Comparison of ENCODE assay signal across 7 cellular contexts in the genomic region with DNA sequence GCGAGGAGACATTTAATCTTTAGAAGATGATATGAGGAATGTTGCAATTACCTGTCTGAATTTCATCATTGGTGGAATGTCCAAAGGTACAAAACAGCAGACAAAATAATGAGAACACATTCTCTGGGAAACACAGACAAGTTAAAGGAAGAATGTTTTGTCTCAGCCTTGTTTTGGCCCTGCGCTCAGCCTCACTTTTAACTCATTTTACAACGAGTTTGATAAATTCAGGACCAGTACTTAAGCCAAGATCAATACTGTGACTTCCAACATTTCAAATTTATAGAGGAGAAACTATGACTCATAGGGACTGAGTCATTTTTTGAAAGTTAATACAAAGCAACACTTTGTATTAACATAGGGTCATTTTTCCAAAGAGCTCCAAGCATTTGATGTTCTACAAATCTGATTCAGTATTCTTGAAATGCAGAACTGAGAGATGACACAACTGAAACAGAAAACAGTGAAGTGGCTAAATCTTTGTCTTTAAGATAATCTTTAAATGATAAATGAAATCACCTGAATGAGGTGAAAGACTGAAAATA.
DNase-seq lines count a peak whose midpoint lies in the region; ATAC-seq and TF ChIP-seq lines count a peak whose summit lies in the region.

No MANE protein-coding gene starts in this region.

- H3K4me1 ChIP-seq in body of pancreas: peaks cover 30% of the 10 kb centered on the region

- no peaks in the 10 kb centered on the region for H3K36me3 Mint-ChIP-seq in stimulated activated effector memory CD8-positive, alpha-beta T cell treated with anti-CD3 and anti-CD28 coated beads, Interleukin-12 subunit alpha, Interleukin-12 subunit beta, amount 100 ng/mL, for 72 hours

- no peak for TF ChIP-seq CTCF in body of pancreas (IDR thresholded peaks at IDR 0.05)

- TF ChIP-seq POLR2A in body of pancreas (IDR thresholded peaks at IDR 0.05): no peak

- no peak overlapping the region for H3K4me3 Mint-ChIP-seq in stimulated activated effector memory CD8-positive, alpha-beta T cell treated with anti-CD3 and anti-CD28 coated beads, Interleukin-12 subunit alpha, Interleukin-12 subunit beta, amount 100 ng/mL, for 72 hours

- peak overlapping the region; percentile 66 to 86 (median 78) for H3K27ac ChIP-seq in body of pancreas

- H3K9me3 ChIP-seq in body of pancreas: peaks cover 0 to 5% (median 0%) of the 10 kb centered on the region in 3 donors

- peaks cover 3% of the 10 kb centered on the region for H3K9me3 Mint-ChIP-seq in stimulated activated effector memory CD8-positive, alpha-beta T cell treated with anti-CD3 and anti-CD28 coated beads, Interleukin-12 subunit alpha, Interleukin-12 subunit beta, amount 100 ng/mL, for 72 hours

- no peaks in the 10 kb centered on the region for H3K27me3 ChIP-seq in body of pancreas

- H3K36me3 ChIP-seq in body of pancreas (replicated peaks in 1 of 2; ENCODE audit: insufficient read depth in 1 of 2, low read depth in 2 of 2): no peaks in the 10 kb centered on the region

- peak; percentile 26 to 38 (median 36) for DNase-seq in body of pancreas
- DNase-seq in stimulated activated effector memory CD8-positive, alpha-beta T cell treated with anti-CD3 and anti-CD28 coated beads, Interleukin-12 subunit alpha, Interleukin-12 subunit beta, amount 100 ng/mL, for 72 hours (ENCODE audit: low spot score in 2 of 2): no peak
- DNase-seq in NOMO-1 treated with dmso at 0.1 percent for 144 hours (lab: John Stamatoyannopoulos, UW; ENCODE audit: unreplicated experiment): no peak
- no peak for DNase-seq in GM19238 (ENCODE audit: insufficient read length, low spot score)
- DNase-seq in NOMO-1 treated with DMSO at 0.1 percent for 48 hours (lab: John Stamatoyannopoulos, UW; ENCODE audit: unreplicated experiment): no peak

- WGBS in body of pancreas, 2 donors: 19 to 23% methylated on average over 3 of the region's 3 CpGs

- H3K4me3 ChIP-seq in body of pancreas: no peak overlapping the region

- intact Hi-C loops in body of pancreas (cut with DNase I): no loop called here

- ATAC-seq in GM19467 (IDR thresholded peaks at IDR 0.05; ENCODE audit: unreplicated experiment) (peak; percentile 63), HG03342 (IDR thresholded peaks at IDR 0.05; ENCODE audit: unreplicated experiment) (peak; percentile 60), body of pancreas (peak; percentile 97)
- ATAC-seq in stimulated activated effector memory CD8-positive, alpha-beta T cell treated with anti-CD3 and anti-CD28 coated beads, Interleukin-12 subunit alpha, Interleukin-12 subunit beta, amount 100 ng/mL, for 72 hours: peak; percentile 57

- H3K4me1 Mint-ChIP-seq in stimulated activated effector memory CD8-positive, alpha-beta T cell treated with anti-CD3 and anti-CD28 coated beads, Interleukin-12 subunit alpha, Interleukin-12 subunit beta, amount 100 ng/mL, for 72 hours: peaks cover 6% of the 10 kb centered on the region

- H3K27ac Mint-ChIP-seq in stimulated activated effector memory CD8-positive, alpha-beta T cell treated with anti-CD3 and anti-CD28 coated beads, Interleukin-12 subunit alpha, Interleukin-12 subunit beta, amount 100 ng/mL, for 72 hours: no peak overlapping the region

Comparison
In these comparisons a context has a peak if more than half of its experiments do, and no peak if none do; other contexts are left out.
1. DNase-seq: peak in body of pancreas (4 of 4); none in stimulated activated effector memory CD8-positive, alpha-beta T cell treated with anti-CD3 and anti-CD28 coated beads, Interleukin-12 subunit alpha, Interleukin-12 subunit beta, amount 100 ng/mL, for 72 hours (0 of 2), NOMO-1 treated with dmso at 0.1 percent for 144 hours (single experiment), GM19238 (single experiment) and NOMO-1 treated with DMSO at 0.1 percent for 48 hours (single experiment).
2. Peak in every context shown above with its lines, with median percentiles within 50 percentile points of each other: ATAC-seq.